Comparison of ENCODE assay signal across 10 cellular contexts in the genomic region with DNA sequence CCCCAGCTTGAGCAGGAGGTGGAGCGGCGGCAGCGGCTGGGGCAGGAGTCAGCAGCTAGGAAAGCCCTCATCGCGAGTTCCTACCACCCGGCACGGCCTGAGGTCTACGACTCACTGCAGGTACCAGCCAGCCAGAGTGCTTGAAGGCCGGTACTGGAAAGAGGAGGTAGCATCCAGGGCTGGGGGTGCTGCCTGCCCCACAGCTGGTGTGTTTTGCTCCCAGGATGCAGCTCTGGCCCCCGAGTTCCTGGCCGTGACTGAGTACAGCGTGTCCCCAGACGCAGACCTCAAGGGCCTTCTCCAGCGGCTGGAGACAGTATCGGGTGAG. TPM values are rescaled to one million over a fixed set of nuclear protein-coding genes. Genes with fewer than 3 reads are reported as not detected.
A peak's percentile ranks its signal among the peaks of the same experiment; 100 is the strongest.
DNase-seq lines count a peak whose midpoint lies in the region; ATAC-seq and TF ChIP-seq lines count a peak whose summit lies in the region.
"Had no signal": no experiment of that assay in that cellular context is flagged by ENCODE, and none has a peak within 500 bp of the region (broad histone marks: within the 10 kb centered on the region; RNA-seq: fewer than 3 reads in every experiment).

No MANE protein-coding gene starts in this region.

- H2AFZ ChIP-seq in smooth muscle cell (ENCODE audit: low read depth) = no peak overlapping the region

- H3K9me3 Mint-ChIP-seq in activated CD4-positive, alpha-beta T cell treated with anti-CD3 and anti-CD28 coated beads, Interleukin-2, amount 10 ng/mL, durations not matched to agents 24 days and 14 days = no peaks in the 10 kb centered on the region

- H3K4me2 ChIP-seq in smooth muscle cell = peak overlapping the region; percentile 89

- H3K4me3 ChIP-seq in epithelial cell of esophagus (ENCODE audit: low read length) (no peak overlapping the region), smooth muscle cell (no peak overlapping the region)

- peaks cover 32% of the 10 kb centered on the region for H3K79me2 ChIP-seq in smooth muscle cell (ENCODE audit: low read depth)

- DNase-seq in activated CD4-positive, alpha-beta T cell treated with anti-CD3 and anti-CD28 coated beads, Interleukin-2, amount 10 ng/mL, durations not matched to agents 24 days and 14 days = no peak
- no peak for DNase-seq in activated CD4-positive, alpha-beta T cell treated with anti-CD3 and anti-CD28 coated beads, Interleukin-2, amount 50 U/mL, for 48 hours
- DNase-seq in T-helper 17 cell (no peak), epithelial cell of esophagus (ENCODE audit: low read depth) (peak; percentile 15), smooth muscle cell (lab: John Stamatoyannopoulos, UW; ENCODE audit: unreplicated experiment) (no peak)
- DNase-seq: MV-4-11, Peyer's patch had no signal

- 91% methylated on average over 15 of the region's 15 CpGs for WGBS in smooth muscle cell (ENCODE audit: low lambda C conversion rate)

- peak overlapping the region; percentile 94 for H3K4me3 Mint-ChIP-seq in activated CD4-positive, alpha-beta T cell treated with anti-CD3 and anti-CD28 coated beads, Interleukin-2, amount 10 ng/mL, durations not matched to agents 24 days and 14 days
- H3K4me3 Mint-ChIP-seq in T-helper 17 cell = peak overlapping the region; percentile 96

- no peak for ATAC-seq in T-helper 17 cell
- ATAC-seq in GM21786 (IDR thresholded peaks at IDR 0.05; ENCODE audit: unreplicated experiment) = no peak
- no peak for ATAC-seq in GM21515 (IDR thresholded peaks at IDR 0.05; ENCODE audit: unreplicated experiment)
- no peak for ATAC-seq in GM18519 (IDR thresholded peaks at IDR 0.05; ENCODE audit: low FRiP score, unreplicated experiment)

- TF ChIP-seq CTCF in epithelial cell of esophagus (IDR thresholded peaks at IDR 0.05; ENCODE audit: insufficient read depth, low read depth, low read length, missing control alignments) = no peak
- TF ChIP-seq CTCF in smooth muscle cell (IDR thresholded peaks at IDR 0.05; ENCODE audit: borderline replicate concordance, insufficient read depth, poor library complexity, severe bottlenecking) = no peak

- H3K4me1 ChIP-seq in smooth muscle cell (ENCODE audit: low read depth) = peaks cover 15% of the 10 kb centered on the region

- intact Hi-C loops in activated CD4-positive, alpha-beta T cell treated with anti-CD3 and anti-CD28 coated beads, Interleukin-2, amount 10 ng/mL, durations not matched to agents 24 days and 14 days (cut with micrococcal nuclease) = loop anchor here (10.0 kb wide), 2 partner anchors 388 to 452 kb away; a partner anchor contains a TSS

- peaks cover 3% of the 10 kb centered on the region for H4K20me1 ChIP-seq in smooth muscle cell (ENCODE audit: low read depth)

- H3K36me3 ChIP-seq in smooth muscle cell (ENCODE audit: low read depth) = no peaks in the 10 kb centered on the region

- H3K27me3 Mint-ChIP-seq in activated CD4-positive, alpha-beta T cell treated with anti-CD3 and anti-CD28 coated beads, Interleukin-2, amount 10 ng/mL, durations not matched to agents 24 days and 14 days = no peaks in the 10 kb centered on the region
- H3K27me3 Mint-ChIP-seq in T-helper 17 cell = no peaks in the 10 kb centered on the region

- H3F3A ChIP-seq in smooth muscle cell (ENCODE audit: low read depth) = no peaks in the 10 kb centered on the region

- peak overlapping the region; percentile 87 for H3K27ac ChIP-seq in smooth muscle cell (ENCODE audit: low read depth)

- H3K9ac ChIP-seq in smooth muscle cell (ENCODE audit: low read depth) = no peak overlapping the region

- H3K4me1 Mint-ChIP-seq in activated CD4-positive, alpha-beta T cell treated with anti-CD3 and anti-CD28 coated beads, Interleukin-2, amount 10 ng/mL, durations not matched to agents 24 days and 14 days = peaks cover 25% of the 10 kb centered on the region
- peaks cover 25% of the 10 kb centered on the region for H3K4me1 Mint-ChIP-seq in T-helper 17 cell

- peak overlapping the region; percentile 99 for H3K27ac Mint-ChIP-seq in activated CD4-positive, alpha-beta T cell treated with anti-CD3 and anti-CD28 coated beads, Interleukin-2, amount 10 ng/mL, durations not matched to agents 24 days and 14 days
- no peak overlapping the region for H3K27ac Mint-ChIP-seq in T-helper 17 cell

- H3K27me3 ChIP-seq in smooth muscle cell (ENCODE audit: low read depth) = no peaks in the 10 kb centered on the region
- H3K27me3 ChIP-seq: Peyer's patch had no signal

- H3K9me3 ChIP-seq in T-helper 17 cell (ENCODE audit: control insufficient read depth, low read length, poor library complexity, severe bottlenecking) = no peaks in the 10 kb centered on the region
- H3K9me3 ChIP-seq in smooth muscle cell (replicated peaks; ENCODE audit: low read depth) = no peaks in the 10 kb centered on the region
- H3K9me3 ChIP-seq: Peyer's patch had no signal

- H3K36me3 Mint-ChIP-seq in activated CD4-positive, alpha-beta T cell treated with anti-CD3 and anti-CD28 coated beads, Interleukin-2, amount 10 ng/mL, durations not matched to agents 24 days and 14 days (ENCODE audit: low read depth) = peaks cover 10% of the 10 kb centered on the region
- H3K36me3 Mint-ChIP-seq in T-helper 17 cell (ENCODE audit: low read depth) = no peaks in the 10 kb centered on the region

RNA-seq across cellular contexts. Expression of a gene that starts 1.6 kb away (rescaled TPM):
- 22.7 and 23.4 TPM in 2 replicates for total RNA-seq in activated CD4-positive, alpha-beta T cell treated with anti-CD3 and anti-CD28 coated beads, Interleukin-2, amount 10 ng/mL, durations not matched to agents 24 days and 14 days
- total RNA-seq in T-helper 17 cell (10 to 100 TPM; 17.9 to 20.3 TPM), smooth muscle cell (9.7 and 14.2 TPM in 2 replicates)
- polyA plus RNA-seq in smooth muscle cell = 15.8 and 22.3 TPM in 2 replicates

RNA-seq across cellular contexts. Expression of a gene that starts 3.9 kb away (rescaled TPM):
- 150 and 160 TPM in 2 replicates for total RNA-seq in activated CD4-positive, alpha-beta T cell treated with anti-CD3 and anti-CD28 coated beads, Interleukin-2, amount 10 ng/mL, durations not matched to agents 24 days and 14 days
- total RNA-seq in T-helper 17 cell = 100 to 1,000 TPM; 109 to 131 TPM
- 47.9 and 89.3 TPM in 2 replicates for total RNA-seq in smooth muscle cell
- polyA plus RNA-seq in smooth muscle cell = 275 and 290 TPM in 2 replicates

RNA-seq across cellular contexts. Expression of a gene that starts 10.3 kb away (rescaled TPM):
- 3.7 and 4.1 TPM in 2 replicates for total RNA-seq in activated CD4-positive, alpha-beta T cell treated with anti-CD3 and anti-CD28 coated beads, Interleukin-2, amount 10 ng/mL, durations not matched to agents 24 days and 14 days
- 1 to 10 TPM; 4.1 to 6.1 TPM for total RNA-seq in T-helper 17 cell
- 4.4 and 8.2 TPM in 2 replicates for total RNA-seq in smooth muscle cell
- 7.4 and 8.0 TPM in 2 replicates for polyA plus RNA-seq in smooth muscle cell
